Comparison of ENCODE assay signal across 14 cellular contexts in the genomic region with DNA sequence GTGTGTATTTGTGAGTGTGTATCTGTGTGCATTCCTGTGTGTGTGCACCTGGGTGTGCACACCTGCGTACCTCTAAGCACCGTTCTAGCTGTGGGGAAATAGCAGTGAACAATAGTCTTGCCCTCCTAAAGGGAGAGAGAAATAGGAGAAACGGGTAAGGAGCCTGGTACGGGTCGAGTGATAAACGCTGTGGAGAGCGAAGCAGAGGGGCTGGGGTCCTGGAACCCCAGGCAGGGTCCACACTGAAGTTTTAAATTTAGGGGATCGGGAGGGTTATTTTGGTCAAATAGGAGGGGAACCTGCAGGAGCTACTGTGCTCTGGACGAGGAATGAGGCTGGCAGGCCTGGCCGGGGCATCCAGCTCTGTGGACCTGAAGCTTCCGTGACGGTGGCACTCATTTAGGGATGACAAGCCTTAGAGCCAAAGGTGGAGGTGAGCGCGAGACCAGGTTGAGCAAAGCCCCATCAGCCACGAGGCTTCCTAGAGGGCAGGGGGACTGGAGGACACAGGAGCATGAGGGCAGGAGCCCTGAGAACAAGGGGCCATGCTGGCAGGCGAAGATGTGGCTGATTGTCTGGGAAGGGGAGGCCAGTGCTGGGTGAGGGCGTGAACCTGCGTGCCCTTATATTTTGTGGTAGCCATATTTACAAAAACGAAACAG.
DNase-seq lines count a peak whose midpoint lies in the region; ATAC-seq and TF ChIP-seq lines count a peak whose summit lies in the region.
"Had no signal": no experiment of that assay in that cellular context is flagged by ENCODE, and none has a peak within 500 bp of the region (broad histone marks: within the 10 kb centered on the region; RNA-seq: fewer than 3 reads in every experiment).

No MANE protein-coding gene starts in this region.

- WGBS in trophoblast cell (ENCODE audit: extremely low coverage, insufficient coverage, insufficient read length) = no CpG with 5 or more reads among the region's 19 CpGs

- H3K27me3 ChIP-seq in trophoblast cell (ENCODE audit: insufficient read depth, low read length) = no peaks in the 10 kb centered on the region
- H3K27me3 ChIP-seq: BLaER1 treated with 17β-estradiol and CSF1 and Interleukin-3, amounts not matched to agents 10 nM and 100 nM had no signal

- no peaks in the 10 kb centered on the region for H3K4me1 ChIP-seq in trophoblast cell (ENCODE audit: control insufficient read depth in 1 of 2, insufficient read depth in 2 of 2, low read length in 2 of 2)
- H3K4me1 ChIP-seq: BLaER1 treated with 17β-estradiol and CSF1 and Interleukin-3, amounts not matched to agents 10 nM and 100 nM had no signal

- no peak overlapping the region for H3K23ac ChIP-seq in trophoblast cell (ENCODE audit: low read length)

- CTCF ChIA-PET in GM10248 (lab: Yijun Ruan, JAX) = interaction anchor here (1.3 kb wide), 1 partner anchor 24 kb away, joined by 3 read pairs; no protein-coding TSS in a partner anchor

- H3K4me3 Mint-ChIP-seq in glutamatergic neuron (ENCODE audit: unreplicated experiment) = no peak overlapping the region
- H3K4me3 Mint-ChIP-seq: CD4-positive, CD25-positive, alpha-beta regulatory T cell; GM23338 had no signal

- H3K27ac Mint-ChIP-seq in glutamatergic neuron (ENCODE audit: unreplicated experiment) = peak overlapping the region; percentile 40
- H3K27ac Mint-ChIP-seq: CD4-positive, CD25-positive, alpha-beta regulatory T cell; GM23338 had no signal

- DNase-seq in GM10248 (ENCODE audit: extremely low spot score) (peak; percentile 10), glutamatergic neuron (no peak), trophoblast cell (no peak), NCI-H1092 (lab: John Stamatoyannopoulos, UW) (no peak)
- peak; percentile 22 for DNase-seq in activated CD8-positive, alpha-beta memory T cell treated with anti-CD3 and anti-CD28 coated beads, Interleukin-2, amount 50 U/mL, for 48 hours
- DNase-seq: ACHN; CD4-positive, CD25-positive, alpha-beta regulatory T cell; DMS53; GF-D8; H7 had no signal

- no peak overlapping the region for H4K91ac ChIP-seq in trophoblast cell (ENCODE audit: low read depth, low read length)

- no peaks in the 10 kb centered on the region for H3K4me1 Mint-ChIP-seq in glutamatergic neuron (ENCODE audit: low read depth, unreplicated experiment)
- H3K4me1 Mint-ChIP-seq: CD4-positive, CD25-positive, alpha-beta regulatory T cell had no signal

- H3K79me2 ChIP-seq in trophoblast cell (ENCODE audit: control insufficient read depth, insufficient read depth, low read length, poor library complexity) = no peaks in the 10 kb centered on the region

- no peak overlapping the region for H3K4ac ChIP-seq in trophoblast cell (ENCODE audit: low read depth, low read length)

- no peaks in the 10 kb centered on the region for H3K9me3 Mint-ChIP-seq in glutamatergic neuron (ENCODE audit: unreplicated experiment)

- H2AK5ac ChIP-seq in trophoblast cell (ENCODE audit: low read length) = no peak overlapping the region

- no peak for TF ChIP-seq CTCF in GM10248 (IDR thresholded peaks at IDR 0.05; ENCODE audit: control extremely low read depth, extremely low read depth, low read depth, missing control alignments)
- no peak for TF ChIP-seq CTCF in glutamatergic neuron (IDR thresholded peaks at IDR 0.05; ENCODE audit: partially characterized antibody, unreplicated experiment)

- H3K18ac ChIP-seq in trophoblast cell (ENCODE audit: low read length) = no peak overlapping the region

- H3K27ac ChIP-seq in trophoblast cell (ENCODE audit: low read depth, low read length) = no peak overlapping the region
- H3K27ac ChIP-seq: BLaER1 treated with 17β-estradiol and CSF1 and Interleukin-3, amounts not matched to agents 10 nM and 100 nM had no signal

- no peaks in the 10 kb centered on the region for H3K36me3 ChIP-seq in trophoblast cell (ENCODE audit: control insufficient read depth in 1 of 2, insufficient read depth in 2 of 2, low read length in 2 of 2)
- H3K36me3 ChIP-seq: BLaER1 treated with 17β-estradiol and CSF1 and Interleukin-3, amounts not matched to agents 10 nM and 100 nM had no signal

- H2BK120ac ChIP-seq in trophoblast cell (ENCODE audit: insufficient read depth, low read length, poor library complexity) = no peak overlapping the region

- no peak overlapping the region for H2BK5ac ChIP-seq in trophoblast cell (ENCODE audit: low read depth, low read length, poor library complexity)

- peak overlapping the region; percentile 46 for H3K4me3 ChIP-seq in trophoblast cell (ENCODE audit: low read depth, low read length)
- H3K4me3 ChIP-seq: BLaER1 treated with 17β-estradiol and CSF1 and Interleukin-3, amounts not matched to agents 10 nM and 100 nM; GM23338 had no signal

- no peak overlapping the region for H4K12ac ChIP-seq in trophoblast cell (ENCODE audit: low read depth, low read length)

- no peak overlapping the region for H2AFZ ChIP-seq in trophoblast cell (ENCODE audit: insufficient read depth, low read length, poor library complexity)
- H2AFZ ChIP-seq: GM23338 had no signal

- H3K79me1 ChIP-seq in trophoblast cell (ENCODE audit: low read length) = no peaks in the 10 kb centered on the region

- no peak overlapping the region for H3K9ac ChIP-seq in trophoblast cell (ENCODE audit: low read length)
- H3K9ac ChIP-seq: BLaER1 treated with 17β-estradiol and CSF1 and Interleukin-3, amounts not matched to agents 10 nM and 100 nM had no signal

- H2BK12ac ChIP-seq in trophoblast cell (ENCODE audit: low read length) = no peak overlapping the region

- POLR2A ChIA-PET in GM10248 (lab: Yijun Ruan, JAX) = no interaction called here

- no peak for ATAC-seq in HG03432 (IDR thresholded peaks at IDR 0.05; ENCODE audit: unreplicated experiment)
- ATAC-seq in GM18517 (IDR thresholded peaks at IDR 0.05; ENCODE audit: unreplicated experiment) = no peak
- ATAC-seq: GM23338 had no signal

- peaks cover 8% of the 10 kb centered on the region for H3K27me3 Mint-ChIP-seq in glutamatergic neuron (ENCODE audit: unreplicated experiment)

- H3K36me3 Mint-ChIP-seq in glutamatergic neuron (ENCODE audit: unreplicated experiment) = peaks cover 8% of the 10 kb centered on the region
- H3K36me3 Mint-ChIP-seq: CD4-positive, CD25-positive, alpha-beta regulatory T cell had no signal

- H4K8ac ChIP-seq in trophoblast cell (ENCODE audit: low read depth, low read length) = no peak overlapping the region

- no peaks in the 10 kb centered on the region for H3K9me3 ChIP-seq in trophoblast cell (ENCODE audit: insufficient read depth, low read depth, low read length)

- no peak overlapping the region for H3K14ac ChIP-seq in trophoblast cell (ENCODE audit: low read length)

- H3K4me2 ChIP-seq in trophoblast cell (ENCODE audit: low read length) = no peak overlapping the region
- H3K4me2 ChIP-seq: BLaER1 treated with 17β-estradiol and CSF1 and Interleukin-3, amounts not matched to agents 10 nM and 100 nM; GM23338 had no signal

Comparison
In these comparisons a context has a peak if more than half of its experiments do, and no peak if none do; other contexts are left out.
1. DNase-seq: peak in GM10248 (single experiment) and activated CD8-positive, alpha-beta memory T cell treated with anti-CD3 and anti-CD28 coated beads, Interleukin-2, amount 50 U/mL, for 48 hours (single experiment); none in glutamatergic neuron (single experiment), trophoblast cell (0 of 2) and NCI-H1092 (single experiment).